In the genomic region with DNA sequence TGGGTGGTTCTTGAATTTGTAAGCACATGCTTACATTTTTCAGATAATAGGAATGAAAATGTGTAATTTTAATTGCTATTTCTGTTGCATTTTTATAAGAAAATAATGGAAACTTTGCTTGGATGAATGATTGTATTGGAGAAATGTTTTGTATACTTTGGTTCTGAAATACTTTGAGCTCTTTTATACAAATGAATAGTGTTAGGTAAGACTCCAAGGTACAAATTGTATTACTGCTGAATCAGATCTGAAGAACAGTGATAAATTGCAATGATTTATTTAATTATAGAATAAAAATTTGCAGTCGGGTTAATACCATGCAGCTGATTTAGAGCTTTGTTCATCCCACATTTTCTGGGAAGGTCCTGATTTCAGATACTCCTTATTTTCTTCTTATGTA, we compare ENCODE assay signal across 7 cellular contexts.
"Had no signal": no experiment of that assay in that cellular context is flagged by ENCODE, and none has a peak within 500 bp of the region (broad histone marks: within the 10 kb centered on the region; RNA-seq: fewer than 3 reads in every experiment).

No MANE protein-coding gene starts in this region.

- FAIRE-seq: H1, H54, HTR-8/SVneo had no signal

- ATAC-seq: GM23338 had no signal

- H3K4me3 ChIP-seq: GM23338 had no signal

- H2AFZ ChIP-seq: GM23338 had no signal

- H3K4me2 ChIP-seq: GM23338 had no signal

- DNase-seq: H9, HCEC 1CT, KBM-7 had no signal
